Comparison of ENCODE assay signal across 9 cellular contexts in genomic region chr12:76144253-76144564, GRCh38. TPM values are rescaled to one million over a fixed set of nuclear protein-coding genes. Genes with fewer than 3 reads are reported as not detected.
DNase-seq lines count a peak whose midpoint lies in the region; ATAC-seq, FAIRE-seq and TF ChIP-seq lines count a peak whose summit lies in the region.
"Had no signal": no experiment of that assay in that cellular context is flagged by ENCODE, and none has a peak within 500 bp of the region (broad histone marks: within the 10 kb centered on the region; RNA-seq: fewer than 3 reads in every experiment).

No MANE protein-coding gene starts in this region.

- no peak overlapping the region for H3K4me3 Mint-ChIP-seq in CD8-positive, alpha-beta T cell
- H3K4me3 Mint-ChIP-seq: stimulated activated naive CD8-positive, alpha-beta T cell treated with anti-CD3 and anti-CD28 coated beads, Interleukin-15, Interleukin-2, amounts not matched to agents 100 ng/mL and 50 ng/mL, for 24 hours had no signal

- DNase-seq in CD8-positive, alpha-beta T cell = peak in 5 of 7 experiments; percentile 3 to 30 (median 18)
- DNase-seq in activated CD4-positive, alpha-beta T cell treated with anti-CD3 and anti-CD28 coated beads for 48 hours = peak; percentile 17
- DNase-seq in kidney tubule cell (ENCODE audit: low spot score) (peak; percentile 22), HTR-8/SVneo (ENCODE audit: insufficient read length, low spot score) (no peak), hippocampal formation (lab: John Stamatoyannopoulos, UW) (no peak), middle frontal gyrus (ENCODE audit: extremely low spot score, low spot score) (no peak)

- H3K27me3 Mint-ChIP-seq in CD8-positive, alpha-beta T cell (ENCODE audit: low read depth) = no peaks in the 10 kb centered on the region
- H3K27me3 Mint-ChIP-seq: stimulated activated naive CD8-positive, alpha-beta T cell treated with anti-CD3 and anti-CD28 coated beads, Interleukin-15, Interleukin-2, amounts not matched to agents 100 ng/mL and 50 ng/mL, for 24 hours had no signal

- intact Hi-C loops in CD8-positive, alpha-beta T cell (cut with DNase I, micrococcal nuclease) = no loop called here

- H3K36me3 ChIP-seq in CD8-positive, alpha-beta T cell (ENCODE audit: insufficient read depth, low read length) = no peaks in the 10 kb centered on the region

- no peak for TF ChIP-seq CTCF in CD8-positive, alpha-beta T cell (IDR thresholded peaks at IDR 0.05)

- H3K4me3 ChIP-seq in CD8-positive, alpha-beta T cell (ENCODE audit: low read depth, low read length) = no peak overlapping the region

- H3K9me3 Mint-ChIP-seq in CD8-positive, alpha-beta T cell = no peaks in the 10 kb centered on the region

- peaks cover 21% of the 10 kb centered on the region for H3K4me1 Mint-ChIP-seq in CD8-positive, alpha-beta T cell (ENCODE audit: low read depth)

- H3K4me1 ChIP-seq in CD8-positive, alpha-beta T cell (ENCODE audit: insufficient read depth, low read length) = peaks cover 16% of the 10 kb centered on the region

- no peaks in the 10 kb centered on the region for H3K36me3 Mint-ChIP-seq in CD8-positive, alpha-beta T cell

- POLR2A ChIA-PET in CD8-positive, alpha-beta T cell (lab: Charles Lee) = no interaction called here

- H3K9me3 ChIP-seq in CD8-positive, alpha-beta T cell (ENCODE audit: low read length) = no peaks in the 10 kb centered on the region

- no peak overlapping the region for H3K27ac ChIP-seq in CD8-positive, alpha-beta T cell (ENCODE audit: low read depth, low read length)

- FAIRE-seq in HTR-8/SVneo (lab: Jason Lieb, UNC) = no peak

- ATAC-seq in CD8-positive, alpha-beta T cell = peak; percentile 29
- peak; percentile 16 for ATAC-seq in HG02678 (IDR thresholded peaks at IDR 0.05; ENCODE audit: unreplicated experiment)
- no peak for ATAC-seq in HG02759 (IDR thresholded peaks at IDR 0.05; ENCODE audit: unreplicated experiment)

- CTCF ChIA-PET in CD8-positive, alpha-beta T cell (lab: Charles Lee) = interaction anchor here (1.3 kb wide), 1 partner anchor 12 kb away, joined by 4 read pairs; no protein-coding TSS in a partner anchor

- no peak overlapping the region for H3K27ac Mint-ChIP-seq in CD8-positive, alpha-beta T cell
- H3K27ac Mint-ChIP-seq: stimulated activated naive CD8-positive, alpha-beta T cell treated with anti-CD3 and anti-CD28 coated beads, Interleukin-15, Interleukin-2, amounts not matched to agents 100 ng/mL and 50 ng/mL, for 24 hours had no signal

- H3K27me3 ChIP-seq in CD8-positive, alpha-beta T cell (ENCODE audit: insufficient read depth, low read length) = no peaks in the 10 kb centered on the region

RNA-seq across cellular contexts. Expression of gene NAP1L1, which starts 59.7 kb away (rescaled TPM):
- total RNA-seq in CD8-positive, alpha-beta T cell = 100 to 1,000 TPM; 581 to 618 TPM

Comparison
In these comparisons a context has a peak if more than half of its experiments do, and no peak if none do; other contexts are left out.
1. DNase-seq: peak in CD8-positive, alpha-beta T cell (5 of 7), activated CD4-positive, alpha-beta T cell treated with anti-CD3 and anti-CD28 coated beads for 48 hours (single experiment) and kidney tubule cell (single experiment); none in HTR-8/SVneo (single experiment), hippocampal formation (0 of 2) and middle frontal gyrus (single experiment).